In genomic region chr7:1946025-1946424, GRCh38 we compare ENCODE assay signal across 22 cellular contexts.
DNase-seq lines count a peak whose midpoint lies in the region; ATAC-seq and TF ChIP-seq lines count a peak whose summit lies in the region.
"Had no signal": no experiment of that assay in that cellular context is flagged by ENCODE, and none has a peak within 500 bp of the region (broad histone marks: within the 10 kb centered on the region; RNA-seq: fewer than 3 reads in every experiment).

No MANE protein-coding gene starts in this region.

- no peaks in the 10 kb centered on the region for H3K9me3 Mint-ChIP-seq in stimulated activated memory B cell treated with anti-CD40 and anti-IgM and Interleukin-4, amounts not matched to agents 10 μg/mL and 1 μg/mL and 100 μg/mL, for 72 hours
- H3K9me3 Mint-ChIP-seq: CD8-positive, alpha-beta memory T cell; H9 had no signal

- peak overlapping the region; percentile 91 to 99 (median 97); a peak in 17 of 22 replicates for H3K4me2 ChIP-seq in BLaER1 treated with 17β-estradiol and CSF1 and Interleukin-3, amounts not matched to agents 10 nM and 100 nM

- no peaks in the 10 kb centered on the region for H3K27me3 Mint-ChIP-seq in stimulated activated memory B cell treated with anti-CD40 and anti-IgM and Interleukin-4, amounts not matched to agents 10 μg/mL and 1 μg/mL and 100 μg/mL, for 72 hours
- H3K27me3 Mint-ChIP-seq: B cell; CD8-positive, alpha-beta memory T cell had no signal

- H3K4me3 ChIP-seq in BLaER1 treated with 17β-estradiol and CSF1 and Interleukin-3, amounts not matched to agents 10 nM and 100 nM, result no peak overlapping the region
- no peak overlapping the region for H3K4me3 ChIP-seq in SK-N-MC
- no peak overlapping the region for H3K4me3 ChIP-seq in left lung

- ATAC-seq in left lung (no peak), HG02678 (IDR thresholded peaks at IDR 0.05; ENCODE audit: unreplicated experiment) (no peak)
- ATAC-seq in stimulated activated memory B cell treated with anti-CD40 and anti-IgM and Interleukin-4, amounts not matched to agents 10 μg/mL and 1 μg/mL and 100 μg/mL, for 72 hours, result no peak

- peaks cover 74 to 95% (median 87%) of the 10 kb centered on the region in 10 experiments for H3K4me1 ChIP-seq in BLaER1 treated with 17β-estradiol and CSF1 and Interleukin-3, amounts not matched to agents 10 nM and 100 nM
- peaks cover under 1 to 52% of the 10 kb centered on the region in 2 donors for H3K4me1 ChIP-seq in left lung

- peaks cover 0 to 17% (median 7%) of the 10 kb centered on the region in 11 experiments; a peak in 7 of 22 replicates for H3K36me3 ChIP-seq in BLaER1 treated with 17β-estradiol and CSF1 and Interleukin-3, amounts not matched to agents 10 nM and 100 nM
- no peaks in the 10 kb centered on the region for H3K36me3 ChIP-seq in SK-N-MC (ENCODE audit: insufficient read depth, low read length)
- H3K36me3 ChIP-seq in left lung, result no peaks in the 10 kb centered on the region

- intact Hi-C loops in left lung (cut with DNase I), result no loop called here

- no peak overlapping the region for H3K4me3 Mint-ChIP-seq in stimulated activated memory B cell treated with anti-CD40 and anti-IgM and Interleukin-4, amounts not matched to agents 10 μg/mL and 1 μg/mL and 100 μg/mL, for 72 hours
- H3K4me3 Mint-ChIP-seq: B cell, H9 had no signal

- H3K27me3 ChIP-seq in BLaER1 treated with 17β-estradiol and CSF1 and Interleukin-3, amounts not matched to agents 10 nM and 100 nM, result peaks cover 0 to 21% (median 0%) of the 10 kb centered on the region in 11 experiments; a peak in 4 of 22 replicates
- no peaks in the 10 kb centered on the region for H3K27me3 ChIP-seq in left lung

- H3K27ac Mint-ChIP-seq in stimulated activated memory B cell treated with anti-CD40 and anti-IgM and Interleukin-4, amounts not matched to agents 10 μg/mL and 1 μg/mL and 100 μg/mL, for 72 hours, result peak overlapping the region; percentile 10
- H3K27ac Mint-ChIP-seq: B cell had no signal

- H3K9me3 ChIP-seq in BLaER1 treated with 17β-estradiol and CSF1 and Interleukin-3, amounts not matched to agents 10 nM and 100 nM (replicated peaks in 1 of 11), result no peaks in the 10 kb centered on the region
- H3K9me3 ChIP-seq in SK-N-MC (ENCODE audit: low read depth, low read length), result no peaks in the 10 kb centered on the region
- H3K9me3 ChIP-seq in left lung, result no peaks in the 10 kb centered on the region

- no peak overlapping the region for H3K9ac ChIP-seq in BLaER1 treated with 17β-estradiol and CSF1 and Interleukin-3, amounts not matched to agents 10 nM and 100 nM
- H3K9ac ChIP-seq in SK-N-MC (ENCODE audit: insufficient read length), result no peak overlapping the region

- H3K4me1 Mint-ChIP-seq in stimulated activated memory B cell treated with anti-CD40 and anti-IgM and Interleukin-4, amounts not matched to agents 10 μg/mL and 1 μg/mL and 100 μg/mL, for 72 hours, result peaks cover 10% of the 10 kb centered on the region

- no peak overlapping the region for H3K27ac ChIP-seq in BLaER1 treated with 17β-estradiol and CSF1 and Interleukin-3, amounts not matched to agents 10 nM and 100 nM
- H3K27ac ChIP-seq in SK-N-MC (0 out of 2 replicates have a peak overlapping the region, but pooled peaks have one; percentile 46), left lung (no peak overlapping the region)
- H3K27ac ChIP-seq: HL-60 had no signal

- no peak for DNase-seq in SK-N-MC (ENCODE audit: low read depth, low spot score)
- DNase-seq in left lung, result peak; percentile 25 to 55
- no peak for DNase-seq in HuH-7.5 (ENCODE audit: low spot score)
- DNase-seq in stimulated activated CD4-positive, alpha-beta T cell treated with anti-CD3 and anti-CD28 coated beads, Interleukin-2, amount 100 ng/mL, for 24 hours, result no peak
- DNase-seq: ACHN; CD8-positive, alpha-beta memory T cell; DMS53; EL; H9; Kasumi-1; MM.1S; NCI-H1105 treated with DMSO at 0.1 percent for 48 hours; NCI-H1694 treated with DMSO at 0.1 percent for 48 hours; NCI-H2107; NCI-H510A; NCI-H748 treated with DMSO at 0.1 percent for 48 hours; SIG-M5 had no signal

- no peak for TF ChIP-seq CTCF in left lung (IDR thresholded peaks at IDR 0.05)

- peaks cover 5% of the 10 kb centered on the region for H3K36me3 Mint-ChIP-seq in stimulated activated memory B cell treated with anti-CD40 and anti-IgM and Interleukin-4, amounts not matched to agents 10 μg/mL and 1 μg/mL and 100 μg/mL, for 72 hours
- H3K36me3 Mint-ChIP-seq: CD8-positive, alpha-beta memory T cell had no signal

- peaks cover 0 to 99% (median 88%) of the 10 kb centered on the region in 11 experiments; a peak in 19 of 22 replicates for H4K20me1 ChIP-seq in BLaER1 treated with 17β-estradiol and CSF1 and Interleukin-3, amounts not matched to agents 10 nM and 100 nM

Comparison
In these comparisons a context has a peak if more than half of its experiments do, and no peak if none do; other contexts are left out.
1. DNase-seq: peak in left lung (2 of 2); none in SK-N-MC (single experiment), HuH-7.5 (single experiment) and stimulated activated CD4-positive, alpha-beta T cell treated with anti-CD3 and anti-CD28 coated beads, Interleukin-2, amount 100 ng/mL, for 24 hours (0 of 2).